In the genomic region with DNA sequence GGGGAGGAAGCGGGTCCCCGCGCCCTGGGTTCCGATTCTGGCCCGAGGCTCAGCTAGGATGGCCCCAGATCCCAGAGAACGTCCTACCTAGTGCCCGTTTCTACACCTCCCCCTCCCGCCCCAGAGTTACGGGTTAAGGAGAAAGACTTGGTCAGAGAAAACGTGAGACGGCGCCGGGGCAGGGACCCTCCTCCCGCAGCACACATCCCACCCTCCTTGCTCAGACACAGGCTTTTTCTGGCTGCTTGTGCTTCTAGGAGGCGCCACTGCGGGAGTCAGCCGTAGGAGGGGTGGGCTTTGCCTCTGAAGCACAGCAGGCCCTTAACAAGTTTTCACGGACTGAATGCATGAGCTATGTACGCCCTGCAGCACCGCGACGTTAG, we compare ENCODE assay signal across 1 cellular context.
TF ChIP-seq lines count a peak whose summit lies in the region.

No MANE protein-coding gene starts in this region.

TF ChIP-seq in HCT116, 20 proteins besides CTCF, POLR2A, EP300 and RAD21 (continued from another document):
- TF ChIP-seq, protein P1, sequence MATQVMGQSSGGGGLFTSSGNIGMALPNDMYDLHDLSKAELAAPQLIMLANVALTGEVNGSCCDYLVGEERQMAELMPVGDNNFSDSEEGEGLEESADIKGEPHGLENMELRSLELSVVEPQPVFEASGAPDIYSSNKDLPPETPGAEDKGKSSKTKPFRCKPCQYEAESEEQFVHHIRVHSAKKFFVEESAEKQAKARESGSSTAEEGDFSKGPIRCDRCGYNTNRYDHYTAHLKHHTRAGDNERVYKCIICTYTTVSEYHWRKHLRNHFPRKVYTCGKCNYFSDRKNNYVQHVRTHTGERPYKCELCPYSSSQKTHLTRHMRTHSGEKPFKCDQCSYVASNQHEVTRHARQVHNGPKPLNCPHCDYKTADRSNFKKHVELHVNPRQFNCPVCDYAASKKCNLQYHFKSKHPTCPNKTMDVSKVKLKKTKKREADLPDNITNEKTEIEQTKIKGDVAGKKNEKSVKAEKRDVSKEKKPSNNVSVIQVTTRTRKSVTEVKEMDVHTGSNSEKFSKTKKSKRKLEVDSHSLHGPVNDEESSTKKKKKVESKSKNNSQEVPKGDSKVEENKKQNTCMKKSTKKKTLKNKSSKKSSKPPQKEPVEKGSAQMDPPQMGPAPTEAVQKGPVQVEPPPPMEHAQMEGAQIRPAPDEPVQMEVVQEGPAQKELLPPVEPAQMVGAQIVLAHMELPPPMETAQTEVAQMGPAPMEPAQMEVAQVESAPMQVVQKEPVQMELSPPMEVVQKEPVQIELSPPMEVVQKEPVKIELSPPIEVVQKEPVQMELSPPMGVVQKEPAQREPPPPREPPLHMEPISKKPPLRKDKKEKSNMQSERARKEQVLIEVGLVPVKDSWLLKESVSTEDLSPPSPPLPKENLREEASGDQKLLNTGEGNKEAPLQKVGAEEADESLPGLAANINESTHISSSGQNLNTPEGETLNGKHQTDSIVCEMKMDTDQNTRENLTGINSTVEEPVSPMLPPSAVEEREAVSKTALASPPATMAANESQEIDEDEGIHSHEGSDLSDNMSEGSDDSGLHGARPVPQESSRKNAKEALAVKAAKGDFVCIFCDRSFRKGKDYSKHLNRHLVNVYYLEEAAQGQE (IDR thresholded peaks at IDR 0.05; ENCODE audit: low read depth) = no peak
